In the genomic region with DNA sequence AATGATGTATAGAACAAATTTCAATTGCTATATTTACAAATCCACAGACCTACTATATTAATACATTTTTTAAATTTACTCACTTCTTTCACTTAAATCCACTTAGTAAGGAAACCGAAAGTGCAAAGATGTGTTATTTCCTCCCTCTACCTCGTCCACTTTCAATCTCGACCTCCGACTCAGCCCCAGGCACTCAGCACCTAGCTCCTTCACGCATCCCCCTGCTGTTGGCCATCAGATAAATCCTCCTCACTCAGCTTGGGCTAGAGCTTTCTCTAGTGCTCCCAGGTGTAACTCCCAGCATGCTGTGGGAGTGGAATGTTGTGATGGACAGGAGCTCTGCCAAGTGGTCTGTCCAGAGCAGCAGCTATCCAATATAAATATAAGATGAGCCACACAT, we compare ENCODE assay signal across 10 cellular contexts. TPM values are rescaled to one million over a fixed set of nuclear protein-coding genes. Genes with fewer than 3 reads are reported as not detected.
DNase-seq lines count a peak whose midpoint lies in the region; ATAC-seq lines count a peak whose summit lies in the region.
"Had no signal": no experiment of that assay in that cellular context is flagged by ENCODE, and none has a peak within 500 bp of the region (broad histone marks: within the 10 kb centered on the region; RNA-seq: fewer than 3 reads in every experiment).

No MANE protein-coding gene starts in this region.

- no peak overlapping the region for H3K4me3 Mint-ChIP-seq in naive thymus-derived CD4-positive, alpha-beta T cell

- no peaks in the 10 kb centered on the region for H3K36me3 ChIP-seq in H7 (replicated peaks; ENCODE audit: control insufficient read depth, insufficient read depth, low read length)
- H3K36me3 ChIP-seq in naive thymus-derived CD4-positive, alpha-beta T cell (ENCODE audit: control insufficient read depth in 2 of 3, insufficient read depth in 3 of 3, low read length in 3 of 3) = no peaks in the 10 kb centered on the region

- H3K27ac Mint-ChIP-seq in naive thymus-derived CD4-positive, alpha-beta T cell = peak overlapping the region in 1 of 9 donors; percentile 12

- no peak for DNase-seq in activated CD4-positive, CD25-positive, alpha-beta regulatory T cell (lab: John Stamatoyannopoulos, UW)
- DNase-seq in H7 = peak; percentile 30
- DNase-seq in naive thymus-derived CD4-positive, alpha-beta T cell = no peak
- no peak for DNase-seq in activated effector memory CD4-positive, alpha-beta T cell treated with Interleukin-2 at 50 U/mL for 16 hours
- DNase-seq in ecto neural progenitor cell (ENCODE audit: low spot score) = no peak
- DNase-seq in DMS 273 (lab: John Stamatoyannopoulos, UW; ENCODE audit: unreplicated experiment) = no peak
- DNase-seq: 8988T, nucleus accumbens had no signal

- H3K27ac ChIP-seq in naive thymus-derived CD4-positive, alpha-beta T cell (ENCODE audit: low read depth, low read length) = no peak overlapping the region

- peaks cover 0 to 3% (median 0%) of the 10 kb centered on the region in 11 donors for H3K9me3 Mint-ChIP-seq in naive thymus-derived CD4-positive, alpha-beta T cell

- no peaks in the 10 kb centered on the region for H3K36me3 Mint-ChIP-seq in naive thymus-derived CD4-positive, alpha-beta T cell

- peaks cover 0 to 7% of the 10 kb centered on the region in 2 donors for H3K4me1 ChIP-seq in naive thymus-derived CD4-positive, alpha-beta T cell (ENCODE audit: control insufficient read depth in 2 of 2, insufficient read depth in 2 of 2, low read length in 2 of 2)

- POLR2A ChIA-PET in naive thymus-derived CD4-positive, alpha-beta T cell (lab: Charles Lee) = no interaction called here

- ATAC-seq in activated CD4-positive, CD25-positive, alpha-beta regulatory T cell treated with anti-CD3 and anti-CD28 coated beads, Interleukin-2, amount 50 U/mL, for 24 hours = peak; percentile 68 to 80
- peak; percentile 81 for ATAC-seq in HG03520 (IDR thresholded peaks at IDR 0.05; ENCODE audit: unreplicated experiment)
- ATAC-seq in naive thymus-derived CD4-positive, alpha-beta T cell = peak; percentile 52

- intact Hi-C loops in naive thymus-derived CD4-positive, alpha-beta T cell (cut with micrococcal nuclease) = no loop called here

- H3K4me1 Mint-ChIP-seq in naive thymus-derived CD4-positive, alpha-beta T cell = peaks cover 0 to 9% (median 0%) of the 10 kb centered on the region in 7 donors

- CTCF ChIA-PET in naive thymus-derived CD4-positive, alpha-beta T cell (lab: Charles Lee) = no interaction called here

- peaks cover 0 to 6% (median 0%) of the 10 kb centered on the region in 5 donors for H3K27me3 Mint-ChIP-seq in naive thymus-derived CD4-positive, alpha-beta T cell

- H3K4me3 ChIP-seq in H7 (ENCODE audit: insufficient read depth, low read depth, low read length) = no peak overlapping the region
- no peak overlapping the region for H3K4me3 ChIP-seq in naive thymus-derived CD4-positive, alpha-beta T cell (ENCODE audit: low read length)

- H3K27me3 ChIP-seq in H7 (ENCODE audit: control insufficient read depth, insufficient read depth, low read length) = no peaks in the 10 kb centered on the region; the same call in 1 of the 2 replicates
- H3K27me3 ChIP-seq in naive thymus-derived CD4-positive, alpha-beta T cell (ENCODE audit: control insufficient read depth in 2 of 2, insufficient read depth in 2 of 2, low read length in 2 of 2) = no peaks in the 10 kb centered on the region

- H3K9me3 ChIP-seq in naive thymus-derived CD4-positive, alpha-beta T cell (ENCODE audit: control insufficient read depth in 2 of 3, low read length in 3 of 3) = no peaks in the 10 kb centered on the region

RNA-seq across cellular contexts. Expression of gene TEC, which starts 26.7 kb away (rescaled TPM):
- 1.2 and 2.0 TPM in 2 replicates for total RNA-seq in H7 (2014; rRNA removed; shearing (Covaris generic))
- 1 to 10 TPM; 2.1 to 5.8 (median 3.5) TPM for total RNA-seq in naive thymus-derived CD4-positive, alpha-beta T cell
- 1 to 10 TPM in 1 of 2 donors, under 1 TPM in 1; 0.91 to 2.0 TPM for polyA plus RNA-seq in naive thymus-derived CD4-positive, alpha-beta T cell

RNA-seq across cellular contexts. Expression of gene SLAIN2, which starts 45.0 kb away (rescaled TPM):
- total RNA-seq in H7 (2014; rRNA removed; shearing (Covaris generic)) = 32.0 and 34.0 TPM in 2 replicates
- 10 to 100 TPM; 53.2 to 87.5 (median 77.2) TPM for total RNA-seq in naive thymus-derived CD4-positive, alpha-beta T cell
- polyA plus RNA-seq in naive thymus-derived CD4-positive, alpha-beta T cell = 10 to 100 TPM; 17.8 to 24.4 TPM
